8 cellular contexts compared by ENCODE assay signal in genomic region chr3:138187296-138188012, GRCh38. TPM values are rescaled to one million over a fixed set of nuclear protein-coding genes. Genes with fewer than 3 reads are reported as not detected.
DNase-seq lines count a peak whose midpoint lies in the region; ATAC-seq and TF ChIP-seq lines count a peak whose summit lies in the region.

TSS of gene ARMC8 (plus strand) at chr3:138187301. CDS start at chr3:138187555, 254 bp downstream.

- no peaks in the 10 kb centered on the region; the same call in 1 of the 2 replicates for H3K27me3 ChIP-seq in BJ (ENCODE audit: control insufficient read depth, insufficient read depth, low read length)
- no peaks in the 10 kb centered on the region for H3K27me3 ChIP-seq in fibroblast of lung (ENCODE audit: control insufficient read depth, insufficient read depth, low read length)
- H3K27me3 ChIP-seq in naive thymus-derived CD4-positive, alpha-beta T cell (ENCODE audit: control insufficient read depth in 2 of 2, insufficient read depth in 2 of 2, low read length in 2 of 2) = no peaks in the 10 kb centered on the region
- H3K27me3 ChIP-seq in aorta (ENCODE audit: control insufficient read depth in 1 of 2, insufficient read depth in 2 of 2, low read length in 1 of 2) = no peaks in the 10 kb centered on the region

- 0 to 1% methylated on average over 58 to 59 of the region's 59 CpGs for WGBS in aorta, 2 donors

- H3K36me3 ChIP-seq in BJ (ENCODE audit: control insufficient read depth, insufficient read depth, low read length) = no peaks in the 10 kb centered on the region
- no peaks in the 10 kb centered on the region for H3K36me3 ChIP-seq in fibroblast of lung (ENCODE audit: control insufficient read depth, insufficient read depth, low read length)
- peaks cover 0 to 8% (median 0%) of the 10 kb centered on the region in 3 experiments for H3K36me3 ChIP-seq in naive thymus-derived CD4-positive, alpha-beta T cell (ENCODE audit: control insufficient read depth in 2 of 3, insufficient read depth in 3 of 3, low read length in 3 of 3)
- H3K36me3 ChIP-seq in aorta (ENCODE audit: control insufficient read depth in 1 of 2, insufficient read depth in 2 of 2, low read length in 1 of 2) = no peaks in the 10 kb centered on the region

- POLR2A ChIA-PET in BJ (lab: Charles Lee) = no interaction called here
- POLR2A ChIA-PET in naive thymus-derived CD4-positive, alpha-beta T cell (lab: Charles Lee) = interaction anchor here (0.6 to 4.0 kb wide), 8 partner anchors 13 to 1878 kb away, joined by 3 to 46 read pairs (median 4); partner anchors contain the start of genes CEP70 and DBR1

- intact Hi-C loops in naive thymus-derived CD4-positive, alpha-beta T cell (cut with micrococcal nuclease) = loop anchor here (1.0 to 10.0 kb wide), 14 partner anchors 13 to 1993 kb away; partner anchors contain the start of genes DBR1 (in 2 of the 2), MRPS22 (in 2 of the 2), NME9 (in 2 of the 2) and PIK3CB (in 2 of the 2)
- intact Hi-C loops in aorta (cut with DNase I) = no loop called here

- no peaks in the 10 kb centered on the region for H3K9me3 Mint-ChIP-seq in activated T-cell treated with anti-CD3 and anti-CD28 coated beads, Interleukin-2, amount 50 U/mL, for 4 hours
- H3K9me3 Mint-ChIP-seq in naive thymus-derived CD4-positive, alpha-beta T cell = no peaks in the 10 kb centered on the region

- H3K4me1 ChIP-seq in fibroblast of lung (ENCODE audit: control insufficient read depth, extremely low read depth, insufficient read depth, low read length) (peaks cover 2% of the 10 kb centered on the region), aorta (ENCODE audit: control insufficient read depth in 1 of 2, insufficient read depth in 2 of 2, low read length in 2 of 2) (peaks cover 0 to 3% of the 10 kb centered on the region in 2 donors)
- peaks cover 13 to 24% of the 10 kb centered on the region in 2 donors for H3K4me1 ChIP-seq in naive thymus-derived CD4-positive, alpha-beta T cell (ENCODE audit: control insufficient read depth in 2 of 2, insufficient read depth in 2 of 2, low read length in 2 of 2)

- peak; percentile 66 for ATAC-seq in GM18511 (IDR thresholded peaks at IDR 0.05; ENCODE audit: unreplicated experiment)
- ATAC-seq in HG02970 (IDR thresholded peaks at IDR 0.05; ENCODE audit: low FRiP score, unreplicated experiment) = peak; percentile 51
- ATAC-seq in activated T-cell treated with anti-CD3 and anti-CD28 coated beads, Interleukin-2, amount 50 U/mL, for 4 hours = peak; percentile 74 to 76
- ATAC-seq in naive thymus-derived CD4-positive, alpha-beta T cell = peak; percentile 66
- ATAC-seq in aorta (ENCODE audit: low FRiP score) = peak; percentile 91

- H3K27ac Mint-ChIP-seq in naive thymus-derived CD4-positive, alpha-beta T cell = peak within 1 kb of the TSS; percentile 92 to 96 (median 94)

- peaks cover 37% of the 10 kb centered on the region for H3K4me1 Mint-ChIP-seq in activated T-cell treated with anti-CD3 and anti-CD28 coated beads, Interleukin-2, amount 50 U/mL, for 4 hours (ENCODE audit: low read depth)
- H3K4me1 Mint-ChIP-seq in naive thymus-derived CD4-positive, alpha-beta T cell = peaks cover 32 to 54% (median 45%) of the 10 kb centered on the region in 7 donors

- DNase-seq in BJ (ENCODE audit: low read depth) (peak; percentile 17), NCI-H2196 treated with DMSO at 0.1 percent for 48 hours (lab: John Stamatoyannopoulos, UW; ENCODE audit: unreplicated experiment) (peak; percentile 64), fibroblast of lung (ENCODE audit: low read depth in 2 of 2) (peak in 1 of 2 donors; percentile 91), aorta (peak; percentile 69 to 86)
- no peak for DNase-seq in activated T-cell treated with anti-CD3 and anti-CD28 coated beads, Interleukin-2, amount 50 U/mL, for 4 hours
- peak in 1 of 9 donors; percentile 32 for DNase-seq in naive thymus-derived CD4-positive, alpha-beta T cell

- CTCF ChIA-PET in BJ (lab: Yijun Ruan, JAX) = interaction anchor here (0.7 to 1.0 kb wide), 3 partner anchors 15 to 72 kb away, joined by 3 read pairs; partner anchors contain the start of gene DZIP1L
- CTCF ChIA-PET in naive thymus-derived CD4-positive, alpha-beta T cell (lab: Charles Lee) = interaction anchor here (0.6 kb wide), 2 partner anchors 12 to 138 kb away, joined by 3 to 4 read pairs; partner anchors contain the start of gene DBR1

- peak within 1 kb of the TSS; percentile 97 for H2AFZ ChIP-seq in fibroblast of lung (ENCODE audit: low read length)

- peaks cover 11% of the 10 kb centered on the region for H3K27me3 Mint-ChIP-seq in activated T-cell treated with anti-CD3 and anti-CD28 coated beads, Interleukin-2, amount 50 U/mL, for 4 hours (ENCODE audit: low read depth)
- peaks cover 0 to 17% (median 9%) of the 10 kb centered on the region in 5 donors for H3K27me3 Mint-ChIP-seq in naive thymus-derived CD4-positive, alpha-beta T cell

- peaks cover 2% of the 10 kb centered on the region for H4K20me1 ChIP-seq in fibroblast of lung (ENCODE audit: control insufficient read depth, extremely low read depth, insufficient read depth, low read length)

- H3K27ac ChIP-seq in fibroblast of lung (ENCODE audit: insufficient read depth, low read length) (peak within 1 kb of the TSS; percentile 94), aorta (ENCODE audit: low read depth in 1 of 2, low read length in 2 of 2) (peak within 1 kb of the TSS; percentile 85 to 94)
- H3K27ac ChIP-seq in naive thymus-derived CD4-positive, alpha-beta T cell (ENCODE audit: low read depth, low read length) = peak within 1 kb of the TSS; percentile 86

- H3K79me2 ChIP-seq in fibroblast of lung (ENCODE audit: control insufficient read depth, insufficient read depth, low read length) = peaks cover 41% of the 10 kb centered on the region

- peak within 1 kb of the TSS; percentile 93 for H3K9ac ChIP-seq in fibroblast of lung (ENCODE audit: insufficient read depth, low read length)

- peaks cover 13% of the 10 kb centered on the region for H3K36me3 Mint-ChIP-seq in activated T-cell treated with anti-CD3 and anti-CD28 coated beads, Interleukin-2, amount 50 U/mL, for 4 hours (ENCODE audit: insufficient read depth)
- H3K36me3 Mint-ChIP-seq in naive thymus-derived CD4-positive, alpha-beta T cell = peaks cover 0 to 15% (median 10%) of the 10 kb centered on the region in 5 donors

- no peak for TF ChIP-seq CTCF in BJ (IDR thresholded peaks at IDR 0.05; ENCODE audit: insufficient read depth, low read depth, low read length)
- no peak for TF ChIP-seq CTCF in fibroblast of lung (conservative IDR thresholded peaks at IDR 0.05 in 1 of 2, IDR thresholded peaks at IDR 0.05 in 1 of 2; ENCODE audit: low read depth in 1 of 2, low read length in 2 of 2)

- H3K4me3 Mint-ChIP-seq in activated T-cell treated with anti-CD3 and anti-CD28 coated beads, Interleukin-2, amount 50 U/mL, for 4 hours = peak within 1 kb of the TSS; percentile 97
- peak within 1 kb of the TSS; percentile 89 to 99 (median 97) for H3K4me3 Mint-ChIP-seq in naive thymus-derived CD4-positive, alpha-beta T cell

- H3K4me3 ChIP-seq in BJ (ENCODE audit: low read depth, low read length) (peak within 1 kb of the TSS; percentile 95), fibroblast of lung (replicated peaks in 1 of 4; ENCODE audit: control extremely low read depth in 1 of 4, insufficient read depth in 1 of 4, low read depth in 3 of 4, low read length in 4 of 4) (peak within 1 kb of the TSS; percentile 73 to 98 (median 84)), aorta (ENCODE audit: low read length in 2 of 2) (peak within 1 kb of the TSS; percentile 71 to 78)
- H3K4me3 ChIP-seq in naive thymus-derived CD4-positive, alpha-beta T cell (ENCODE audit: low read length) = peak within 1 kb of the TSS; percentile 98

- H3K9me3 ChIP-seq in fibroblast of lung (ENCODE audit: control insufficient read depth, insufficient read depth, low read depth, low read length) (no peaks in the 10 kb centered on the region), aorta (ENCODE audit: control insufficient read depth, low read length) (no peaks in the 10 kb centered on the region)
- H3K9me3 ChIP-seq in naive thymus-derived CD4-positive, alpha-beta T cell (ENCODE audit: control insufficient read depth in 2 of 3, low read length in 3 of 3) = no peaks in the 10 kb centered on the region

- H3K4me2 ChIP-seq in fibroblast of lung (ENCODE audit: extremely low read depth, insufficient read depth, low read length) = peak within 1 kb of the TSS; percentile 74

RNA-seq across cellular contexts. Expression of gene ARMC8, which starts in this region (rescaled TPM):
- polyA plus RNA-seq in BJ (2011; rRNA removed) (52.7 and 53.5 TPM in 2 replicates), fibroblast of lung (43.6 and 44.7 TPM in 2 replicates), aorta (10 to 100 TPM; 18.2 to 30.4 TPM)
- polyA minus RNA-seq in BJ (2011; rRNA and poly(A)+ RNA removed) = 87.7 and 114 TPM in 2 replicates
- total RNA-seq in activated T-cell treated with anti-CD3 and anti-CD28 coated beads, Interleukin-2, amount 50 U/mL, for 4 hours = 10 to 100 TPM; 51.4 to 54.6 (median 52.4) TPM
- total RNA-seq in fibroblast of lung (45.9 and 49.6 TPM in 2 replicates), aorta (10 to 100 TPM; 52.6 to 59.7 TPM)
- polyA plus RNA-seq in fibroblast of lung (2012) = 24.9 and 25.3 TPM in 2 replicates
- polyA minus RNA-seq in fibroblast of lung (ENCODE audit: low replicate concordance) = 112 and 169 TPM in 2 replicates
- 10 to 100 TPM; 51.9 to 72.3 (median 67.0) TPM for total RNA-seq in naive thymus-derived CD4-positive, alpha-beta T cell
- polyA plus RNA-seq in naive thymus-derived CD4-positive, alpha-beta T cell = 10 to 100 TPM; 43.3 to 44.1 TPM

Comparison
In these comparisons a context has a peak if more than half of its experiments do, and no peak if none do; other contexts are left out.
1. intact Hi-C loops: an anchor here in naive thymus-derived CD4-positive, alpha-beta T cell (1.0 to 10.0 kb wide); none called in aorta.